In the genomic region with DNA sequence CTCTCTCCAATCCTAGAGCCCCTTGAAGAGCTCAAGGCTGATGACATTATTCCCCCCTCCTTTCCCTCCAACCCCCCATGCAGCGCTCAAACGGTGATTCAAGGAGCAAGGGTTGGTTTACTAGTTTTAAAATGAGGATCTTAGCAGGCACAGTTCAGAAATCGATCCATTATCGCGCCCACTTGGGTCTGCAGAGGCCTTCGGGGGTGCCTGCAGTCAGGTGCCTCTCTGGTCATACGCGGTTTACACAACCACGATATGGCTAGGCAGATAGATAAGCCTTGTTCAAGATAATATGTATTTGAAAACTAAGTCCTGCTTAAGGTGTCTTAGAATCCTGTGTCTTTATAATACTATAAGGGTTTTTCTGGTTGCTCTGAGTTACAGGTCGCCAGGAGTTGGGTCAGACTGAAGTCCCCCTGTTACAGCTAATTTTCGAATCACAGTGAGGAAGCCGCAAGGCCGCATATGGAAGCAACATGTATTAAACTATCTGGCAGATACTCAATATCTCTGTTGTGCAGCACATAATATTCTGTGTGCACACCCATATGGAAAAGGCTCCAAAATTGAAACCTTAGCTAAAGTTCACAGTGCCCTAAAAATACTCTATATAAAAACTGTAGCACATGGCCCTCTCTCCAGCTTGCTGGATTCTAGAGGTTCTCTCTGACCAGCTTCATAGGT, we compare ENCODE assay signal across 9 cellular contexts. TPM values are rescaled to one million over a fixed set of nuclear protein-coding genes. Genes with fewer than 3 reads are reported as not detected.
DNase-seq lines count a peak whose midpoint lies in the region; ATAC-seq, FAIRE-seq and TF ChIP-seq lines count a peak whose summit lies in the region.
"Had no signal": no experiment of that assay in that cellular context is flagged by ENCODE, and none has a peak within 500 bp of the region (broad histone marks: within the 10 kb centered on the region; RNA-seq: fewer than 3 reads in every experiment).

No MANE protein-coding gene starts in this region.

- TF ChIP-seq EP300 in suprapubic skin (IDR thresholded peaks at IDR 0.05) = no peak

- ATAC-seq in activated CD4-positive, alpha-beta T cell treated with anti-CD3 and anti-CD28 coated beads for 36 hours = no peak

- no peaks in the 10 kb centered on the region for H3K36me3 ChIP-seq in ascending aorta
- H3K36me3 ChIP-seq in kidney (ENCODE audit: control insufficient read depth in 1 of 2, insufficient read depth in 2 of 2, low read length in 2 of 2) = no peaks in the 10 kb centered on the region
- no peaks in the 10 kb centered on the region for H3K36me3 ChIP-seq in suprapubic skin

- H3K27ac ChIP-seq in ascending aorta (peak overlapping the region; percentile 89 to 92), kidney (ENCODE audit: low read depth in 2 of 2, low read length in 2 of 2) (peak overlapping the region; percentile 93 to 94), suprapubic skin (peak overlapping the region; percentile 83)

- intact Hi-C loops in activated CD4-positive, alpha-beta T cell treated with anti-CD3 and anti-CD28 coated beads for 36 hours (cut with DNase I, micrococcal nuclease) = loop anchor here (1.0 to 10.0 kb wide), 9 partner anchors 7 to 1127 kb away; partner anchors contain the start of genes FGFR1OP2 (in 1 of the 2), ITPR2 (in 1 of the 2) and STK38L (in 1 of the 2)
- intact Hi-C loops in ascending aorta (cut with DNase I) (loop anchor here (1.0 to 10.0 kb wide), 7 partner anchors 7 to 920 kb away; partner anchors contain the start of genes DNAI7, ETFRF1, FGFR1OP2 and INTS13), kidney (cut with DNase I) (no loop called here)

- H3K27ac Mint-ChIP-seq in activated CD4-positive, alpha-beta T cell treated with anti-CD3 and anti-CD28 coated beads for 36 hours = peak overlapping the region; percentile 43

- no peak for FAIRE-seq in kidney (lab: Jason Lieb, UNC)
- FAIRE-seq: frontal cortex had no signal

- no peaks in the 10 kb centered on the region for H3K36me3 Mint-ChIP-seq in activated CD4-positive, alpha-beta T cell treated with anti-CD3 and anti-CD28 coated beads for 36 hours (ENCODE audit: low read depth)

- H3K9me3 Mint-ChIP-seq in activated CD4-positive, alpha-beta T cell treated with anti-CD3 and anti-CD28 coated beads for 36 hours (ENCODE audit: low read depth) = no peaks in the 10 kb centered on the region

- TF ChIP-seq CTCF in ascending aorta (IDR thresholded peaks at IDR 0.05) = no peak
- no peak for TF ChIP-seq CTCF in kidney (IDR thresholded peaks at IDR 0.05; ENCODE audit: borderline replicate concordance, extremely low read depth, insufficient read depth)
- no peak for TF ChIP-seq CTCF in suprapubic skin (IDR thresholded peaks at IDR 0.05)

- H3K9me3 ChIP-seq in ascending aorta (no peaks in the 10 kb centered on the region), kidney (ENCODE audit: control insufficient read depth in 1 of 2, low read length in 2 of 2) (no peaks in the 10 kb centered on the region), suprapubic skin (no peaks in the 10 kb centered on the region)

- H3K4me3 ChIP-seq in ascending aorta = peak overlapping the region; percentile 57
- peak overlapping the region; percentile 52 to 68 for H3K4me3 ChIP-seq in kidney (ENCODE audit: low read length in 2 of 2)
- H3K4me3 ChIP-seq in suprapubic skin = peak overlapping the region; percentile 46

- peak; percentile 11 for DNase-seq in activated CD4-positive, alpha-beta T cell treated with anti-CD3 and anti-CD28 coated beads for 36 hours
- no peak for DNase-seq in activated CD4-positive, alpha-beta T cell treated with anti-CD3 and anti-CD28 coated beads, Interleukin-2, amount 50 U/mL, for 48 hours
- DNase-seq in ascending aorta (ENCODE audit: low spot score in 2 of 2) = no peak
- DNase-seq in kidney = no peak
- DNase-seq in suprapubic skin (ENCODE audit: low spot score in 2 of 2) = peak in 1 of 2 donors; percentile 66
- no peak for DNase-seq in hepatic stellate cell (ENCODE audit: low spot score)
- DNase-seq in SIG-M5 treated with dmso at 0.1 percent for 504 hours (lab: John Stamatoyannopoulos, UW; ENCODE audit: unreplicated experiment) = no peak
- DNase-seq in NCI-H2227 (lab: John Stamatoyannopoulos, UW; ENCODE audit: unreplicated experiment) = no peak

- peak overlapping the region; percentile 49 for H3K4me3 Mint-ChIP-seq in activated CD4-positive, alpha-beta T cell treated with anti-CD3 and anti-CD28 coated beads for 36 hours

- CTCF ChIA-PET in activated CD4-positive, alpha-beta T cell treated with anti-CD3 and anti-CD28 coated beads for 36 hours (lab: Charles Lee) = interaction anchor here (1.0 kb wide), 1 partner anchor 14 kb away, joined by 3 read pairs; no protein-coding TSS in a partner anchor

- peaks cover 0 to 24% of the 10 kb centered on the region in 2 donors for H3K4me1 ChIP-seq in ascending aorta
- peaks cover 4 to 16% of the 10 kb centered on the region in 2 donors for H3K4me1 ChIP-seq in kidney (ENCODE audit: control insufficient read depth in 1 of 2, insufficient read depth in 1 of 2, low read depth in 1 of 2, low read length in 2 of 2)
- H3K4me1 ChIP-seq in suprapubic skin = peaks cover 46% of the 10 kb centered on the region

- POLR2A ChIA-PET in activated CD4-positive, alpha-beta T cell treated with anti-CD3 and anti-CD28 coated beads for 36 hours (lab: Charles Lee) = no interaction called here

- peaks cover 11% of the 10 kb centered on the region for H3K4me1 Mint-ChIP-seq in activated CD4-positive, alpha-beta T cell treated with anti-CD3 and anti-CD28 coated beads for 36 hours

- H3K27me3 ChIP-seq in ascending aorta = no peaks in the 10 kb centered on the region
- H3K27me3 ChIP-seq in suprapubic skin = no peaks in the 10 kb centered on the region

- 15% methylated on average over 13 of the region's 13 CpGs for WGBS in suprapubic skin

- no peak for TF ChIP-seq POLR2A in suprapubic skin (IDR thresholded peaks at IDR 0.05)

- H3K9ac ChIP-seq in kidney (ENCODE audit: low read length in 2 of 2) = peak overlapping the region; percentile 26 to 85

- peaks cover 45% of the 10 kb centered on the region for H3K27me3 Mint-ChIP-seq in activated CD4-positive, alpha-beta T cell treated with anti-CD3 and anti-CD28 coated beads for 36 hours

RNA-seq across cellular contexts. Expression of gene BHLHE41, which starts 10.0 kb away (rescaled TPM):
- not detected for total RNA-seq in activated CD4-positive, alpha-beta T cell treated with anti-CD3 and anti-CD28 coated beads for 36 hours
- total RNA-seq in ascending aorta (2.9 TPM), kidney (34.3 TPM), suprapubic skin (1 to 10 TPM; 2.5 to 7.2 (median 5.6) TPM)
- polyA plus RNA-seq in kidney (ENCODE audit: insufficient read depth, low read depth, low replicate concordance) = 2.2 TPM
